Comparison of ENCODE assay signal across 8 cellular contexts in the genomic region with DNA sequence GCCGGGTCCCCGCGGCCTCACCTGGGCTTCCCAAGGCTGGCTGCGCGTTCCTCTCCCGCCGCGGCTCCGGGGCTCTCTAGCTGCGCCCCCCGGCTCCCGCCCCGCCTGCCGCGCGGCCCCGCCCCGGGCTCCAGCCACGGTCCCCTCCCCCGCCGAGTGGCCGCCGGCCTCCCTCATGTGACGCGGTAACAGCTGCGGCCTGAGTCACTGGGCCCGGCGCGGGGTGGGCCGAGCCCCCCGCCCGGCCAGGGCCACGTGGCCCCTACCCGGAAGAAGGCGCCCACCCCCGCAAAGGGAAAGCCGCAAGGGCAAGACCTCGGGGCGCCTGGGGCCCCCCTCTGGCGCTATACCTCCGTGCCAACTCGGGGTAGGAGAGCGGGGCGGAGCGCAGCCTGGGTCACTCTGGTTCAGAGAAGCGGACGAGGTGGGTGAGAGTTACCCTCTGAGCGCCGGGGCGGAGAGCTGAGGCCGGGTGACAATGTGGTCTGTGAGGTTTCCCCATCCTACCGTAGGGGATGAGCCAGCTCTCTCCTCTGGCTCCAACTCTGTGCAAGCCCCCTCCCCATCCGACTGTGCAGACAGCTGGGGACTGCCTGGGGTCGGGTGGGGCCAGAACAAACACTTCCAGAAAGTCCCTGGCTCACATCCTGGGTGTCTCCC. TPM values are rescaled to one million over a fixed set of nuclear protein-coding genes. Genes with fewer than 3 reads are reported as not detected.
DNase-seq lines count a peak whose midpoint lies in the region; ATAC-seq and TF ChIP-seq lines count a peak whose summit lies in the region.

A gene with protein sequence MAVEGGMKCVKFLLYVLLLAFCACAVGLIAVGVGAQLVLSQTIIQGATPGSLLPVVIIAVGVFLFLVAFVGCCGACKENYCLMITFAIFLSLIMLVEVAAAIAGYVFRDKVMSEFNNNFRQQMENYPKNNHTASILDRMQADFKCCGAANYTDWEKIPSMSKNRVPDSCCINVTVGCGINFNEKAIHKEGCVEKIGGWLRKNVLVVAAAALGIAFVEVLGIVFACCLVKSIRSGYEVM (minus strand): TSS at position 78 of the 660 bp plus-strand sequence. CDS start 668 bp downstream, outside the sequence.

- peak; percentile 71 for ATAC-seq in HG03354 (IDR thresholded peaks at IDR 0.05; ENCODE audit: poor library complexity, severe bottlenecking, unreplicated experiment)

- peaks cover 17% of the 10 kb centered on the region for H3K4me1 ChIP-seq in NT2/D1 (ENCODE audit: insufficient read depth, insufficient read length)

- peaks cover 48% of the 10 kb centered on the region for H3K36me3 ChIP-seq in NT2/D1 (ENCODE audit: insufficient read depth, insufficient read length, low read length)

- H3K9ac ChIP-seq in NT2/D1 (ENCODE audit: insufficient read length, low read depth) = peak within 1 kb of the TSS; percentile 98

- peak; percentile 71 for TF ChIP-seq POLR2A in GM19193 (IDR thresholded peaks at IDR 0.05; ENCODE audit: extremely low read depth, insufficient read depth, insufficient read length)

- no peaks in the 10 kb centered on the region for H3K9me3 ChIP-seq in NT2/D1 (ENCODE audit: insufficient read depth, low read length)

- no peak for TF ChIP-seq CTCF in epithelial cell of proximal tubule (conservative IDR thresholded peaks at IDR 0.05; ENCODE audit: low read depth, low read length)

- H3K27me3 ChIP-seq in NT2/D1 (ENCODE audit: insufficient read depth, insufficient read length) = no peaks in the 10 kb centered on the region

- DNase-seq in CD1c-positive myeloid dendritic cell (ENCODE audit: extremely low spot score) (peak; percentile 95), NT2/D1 (ENCODE audit: low read depth, low spot score) (no peak), activated T-cell treated with anti-CD3 and anti-CD28 coated beads for 48 hours (ENCODE audit: low read depth) (peak; percentile 78), epithelial cell of proximal tubule (ENCODE audit: low read depth) (no peak), mucosa of gallbladder (ENCODE audit: low spot score) (peak; percentile 90)
- peak; percentile 58 for DNase-seq in stimulated activated CD8-positive, alpha-beta memory T cell treated with anti-CD3 and anti-CD28 coated beads, Interleukin-7, amount 100 ng/mL, for 24 hours (ENCODE audit: low read depth)

- H3K4me3 ChIP-seq in NT2/D1 (ENCODE audit: insufficient read length, low read depth) = peak within 1 kb of the TSS; percentile 92
- H3K4me3 ChIP-seq in epithelial cell of proximal tubule (ENCODE audit: low read depth, low read length) = peak within 1 kb of the TSS; percentile 70

RNA-seq across cellular contexts. Expression of the gene that starts here (rescaled TPM):
- total RNA-seq in epithelial cell of proximal tubule = 758 and 1,095 TPM in 2 replicates
- 1,148 TPM for total RNA-seq in mucosa of gallbladder

Comparison
In these comparisons a context has a peak if more than half of its experiments do, and no peak if none do; other contexts are left out.
1. DNase-seq: peak in CD1c-positive myeloid dendritic cell (single experiment), activated T-cell treated with anti-CD3 and anti-CD28 coated beads for 48 hours (single experiment), mucosa of gallbladder (single experiment) and stimulated activated CD8-positive, alpha-beta memory T cell treated with anti-CD3 and anti-CD28 coated beads, Interleukin-7, amount 100 ng/mL, for 24 hours (single experiment); none in NT2/D1 (single experiment) and epithelial cell of proximal tubule (single experiment).